10 cellular contexts compared by ENCODE assay signal in genomic region chr3:194132465-194133358, GRCh38. TPM values are rescaled to one million over a fixed set of nuclear protein-coding genes. Genes with fewer than 3 reads are reported as not detected.
A peak's percentile ranks its signal among the peaks of the same experiment; 100 is the strongest.
DNase-seq lines count a peak whose midpoint lies in the region; ATAC-seq and TF ChIP-seq lines count a peak whose summit lies in the region.
"Had no signal": no experiment of that assay in that cellular context is flagged by ENCODE, and none has a peak within 500 bp of the region (broad histone marks: within the 10 kb centered on the region; RNA-seq: fewer than 3 reads in every experiment).

No MANE protein-coding gene starts in this region.

- no peaks in the 10 kb centered on the region for H3K9me3 Mint-ChIP-seq in activated naive CD4-positive, alpha-beta T cell treated with anti-CD3 and anti-CD28 coated beads, Interleukin-2, amount 50 U/mL, for 24 hours

- H3K4me3 ChIP-seq in iPS-20b (ENCODE audit: low read length) (peak overlapping the region; percentile 66; the same call in 1 of the 2 replicates), upper lobe of right lung (no peak overlapping the region)

- H3K9ac ChIP-seq in iPS-20b (ENCODE audit: low read depth, low read length), result peak overlapping the region; percentile 28; the same call in 1 of the 2 replicates

- TF ChIP-seq CTCF in VCaP (conservative IDR thresholded peaks at IDR 0.05) (no peak), upper lobe of right lung (IDR thresholded peaks at IDR 0.05) (no peak)

- DNase-seq in activated naive CD4-positive, alpha-beta T cell treated with anti-CD3 and anti-CD28 coated beads, Interleukin-2, amount 50 U/mL, for 16 hours, result no peak
- DNase-seq in upper lobe of right lung (no peak), COLO668 (lab: John Stamatoyannopoulos, UW; ENCODE audit: unreplicated experiment) (no peak), AG20443 (ENCODE audit: low spot score) (no peak), NCI-H1436 treated with DMSO at 0.1 percent for 48 hours (lab: John Stamatoyannopoulos, UW) (no peak)
- DNase-seq: BE2C had no signal

- peaks cover 20% of the 10 kb centered on the region for H3K27me3 Mint-ChIP-seq in activated naive CD4-positive, alpha-beta T cell treated with anti-CD3 and anti-CD28 coated beads, Interleukin-2, amount 50 U/mL, for 24 hours

- no peaks in the 10 kb centered on the region for H3K9me3 ChIP-seq in iPS-20b (ENCODE audit: insufficient read depth, low read depth, low read length)
- H3K9me3 ChIP-seq in upper lobe of right lung, result no peaks in the 10 kb centered on the region
- H3K9me3 ChIP-seq: BE2C had no signal

- intact Hi-C loops in upper lobe of right lung (cut with DNase I), result loop anchor here (10.0 kb wide), 1 partner anchor 182 kb away; no protein-coding TSS in a partner anchor

- H3K27me3 ChIP-seq in iPS-20b (ENCODE audit: insufficient read depth, low read length) (peaks cover 54% of the 10 kb centered on the region), upper lobe of right lung (no peaks in the 10 kb centered on the region)
- H3K27me3 ChIP-seq: BE2C had no signal

- H3K4me1 ChIP-seq in iPS-20b (ENCODE audit: insufficient read depth, low read length) (peaks cover 46% of the 10 kb centered on the region), upper lobe of right lung (peaks cover 39% of the 10 kb centered on the region)

- H3K27ac ChIP-seq in VCaP (peak overlapping the region; percentile 97; the same call in 1 of the 2 replicates), iPS-20b (ENCODE audit: low read length) (no peak overlapping the region), upper lobe of right lung (peak overlapping the region; percentile 74)

- ATAC-seq in upper lobe of right lung, result no peak
- ATAC-seq: left colon had no signal

- peak overlapping the region; percentile 71 for H3K27ac Mint-ChIP-seq in activated naive CD4-positive, alpha-beta T cell treated with anti-CD3 and anti-CD28 coated beads, Interleukin-2, amount 50 U/mL, for 24 hours

- H3K36me3 ChIP-seq in iPS-20b (ENCODE audit: insufficient read depth, low read depth, low read length) (no peaks in the 10 kb centered on the region), upper lobe of right lung (no peaks in the 10 kb centered on the region)
- H3K36me3 ChIP-seq: BE2C had no signal

- peak overlapping the region; percentile 87 for H3K4me3 Mint-ChIP-seq in activated naive CD4-positive, alpha-beta T cell treated with anti-CD3 and anti-CD28 coated beads, Interleukin-2, amount 50 U/mL, for 24 hours

- no peaks in the 10 kb centered on the region for H3K36me3 Mint-ChIP-seq in activated naive CD4-positive, alpha-beta T cell treated with anti-CD3 and anti-CD28 coated beads, Interleukin-2, amount 50 U/mL, for 24 hours

- H3K4me1 Mint-ChIP-seq in activated naive CD4-positive, alpha-beta T cell treated with anti-CD3 and anti-CD28 coated beads, Interleukin-2, amount 50 U/mL, for 24 hours, result peaks cover 49% of the 10 kb centered on the region

RNA-seq across cellular contexts. Expression of gene HES1, which starts 3.2 kb away (rescaled TPM):
- total RNA-seq in upper lobe of right lung, result 43.6 TPM
